15 cellular contexts compared by ENCODE assay signal in genomic region chr5:55370291-55370925, GRCh38.
"Had no signal": no experiment of that assay in that cellular context is flagged by ENCODE, and none has a peak within 500 bp of the region (broad histone marks: within the 10 kb centered on the region; RNA-seq: fewer than 3 reads in every experiment).

No MANE protein-coding gene starts in this region.

- H3K27ac Mint-ChIP-seq: activated CD4-positive, alpha-beta memory T cell treated with anti-CD3 and anti-CD28 coated beads, Interleukin-2, amount 10 ng/mL, durations not matched to agents 7 days and 5 days; activated CD4-positive, alpha-beta T cell treated with anti-CD3 and anti-CD28 coated beads for 36 hours; activated naive CD8-positive, alpha-beta T cell treated with anti-CD3 and anti-CD28 coated beads, Interleukin-2, amount 10 ng/mL, durations not matched to agents 7 days and 5 days; neural progenitor cell had no signal

- H3K4me3 Mint-ChIP-seq: activated CD4-positive, alpha-beta memory T cell treated with anti-CD3 and anti-CD28 coated beads, Interleukin-2, amount 10 ng/mL, durations not matched to agents 7 days and 5 days; activated CD4-positive, alpha-beta T cell treated with anti-CD3 and anti-CD28 coated beads for 36 hours; activated naive CD8-positive, alpha-beta T cell treated with anti-CD3 and anti-CD28 coated beads, Interleukin-2, amount 10 ng/mL, durations not matched to agents 7 days and 5 days; neural progenitor cell had no signal

- H3K9ac ChIP-seq: neural progenitor cell had no signal

- H3K27me3 Mint-ChIP-seq: activated CD4-positive, alpha-beta memory T cell treated with anti-CD3 and anti-CD28 coated beads, Interleukin-2, amount 10 ng/mL, durations not matched to agents 7 days and 5 days; activated CD4-positive, alpha-beta T cell treated with anti-CD3 and anti-CD28 coated beads for 36 hours; activated naive CD8-positive, alpha-beta T cell treated with anti-CD3 and anti-CD28 coated beads, Interleukin-2, amount 10 ng/mL, durations not matched to agents 7 days and 5 days had no signal

- DNase-seq: activated CD4-positive, alpha-beta memory T cell treated with anti-CD3 and anti-CD28 coated beads, Interleukin-2, amount 10 ng/mL, durations not matched to agents 7 days and 5 days; activated CD4-positive, alpha-beta T cell treated with anti-CD3 and anti-CD28 coated beads for 36 hours; activated CD8-positive, alpha-beta memory T cell treated with anti-CD3 and anti-CD28 coated beads, Interleukin-2, amount 50 U/mL, for 48 hours; activated naive CD8-positive, alpha-beta T cell treated with anti-CD3 and anti-CD28 coated beads, Interleukin-2, amount 10 ng/mL, durations not matched to agents 7 days and 5 days; anterior cingulate cortex; esophagus squamous epithelium; foreskin fibroblast; left ventricle myocardium inferior; mesendoderm; right cardiac atrium; T-helper 9 cell; tibial artery had no signal

- H3K4me1 Mint-ChIP-seq: activated CD4-positive, alpha-beta memory T cell treated with anti-CD3 and anti-CD28 coated beads, Interleukin-2, amount 10 ng/mL, durations not matched to agents 7 days and 5 days; activated naive CD8-positive, alpha-beta T cell treated with anti-CD3 and anti-CD28 coated beads, Interleukin-2, amount 10 ng/mL, durations not matched to agents 7 days and 5 days; neural progenitor cell had no signal

- ATAC-seq: activated CD4-positive, alpha-beta T cell treated with anti-CD3 and anti-CD28 coated beads for 36 hours; right cardiac atrium had no signal

- H3K9me3 ChIP-seq: esophagus squamous epithelium, tibial artery had no signal

- H3K27me3 ChIP-seq: breast epithelium, esophagus squamous epithelium, neural progenitor cell, tibial artery had no signal

- H3K4me1 ChIP-seq: breast epithelium, esophagus squamous epithelium, left ventricle myocardium inferior, neural progenitor cell, tibial artery had no signal

- H3K4me3 ChIP-seq: breast epithelium, esophagus squamous epithelium, left ventricle myocardium inferior, neural progenitor cell, smooth muscle cell, tibial artery had no signal

- H3K27ac ChIP-seq: breast epithelium, esophagus squamous epithelium, left ventricle myocardium inferior, neural progenitor cell, tibial artery had no signal
